Comparison of ENCODE assay signal across 14 cellular contexts in the genomic region with DNA sequence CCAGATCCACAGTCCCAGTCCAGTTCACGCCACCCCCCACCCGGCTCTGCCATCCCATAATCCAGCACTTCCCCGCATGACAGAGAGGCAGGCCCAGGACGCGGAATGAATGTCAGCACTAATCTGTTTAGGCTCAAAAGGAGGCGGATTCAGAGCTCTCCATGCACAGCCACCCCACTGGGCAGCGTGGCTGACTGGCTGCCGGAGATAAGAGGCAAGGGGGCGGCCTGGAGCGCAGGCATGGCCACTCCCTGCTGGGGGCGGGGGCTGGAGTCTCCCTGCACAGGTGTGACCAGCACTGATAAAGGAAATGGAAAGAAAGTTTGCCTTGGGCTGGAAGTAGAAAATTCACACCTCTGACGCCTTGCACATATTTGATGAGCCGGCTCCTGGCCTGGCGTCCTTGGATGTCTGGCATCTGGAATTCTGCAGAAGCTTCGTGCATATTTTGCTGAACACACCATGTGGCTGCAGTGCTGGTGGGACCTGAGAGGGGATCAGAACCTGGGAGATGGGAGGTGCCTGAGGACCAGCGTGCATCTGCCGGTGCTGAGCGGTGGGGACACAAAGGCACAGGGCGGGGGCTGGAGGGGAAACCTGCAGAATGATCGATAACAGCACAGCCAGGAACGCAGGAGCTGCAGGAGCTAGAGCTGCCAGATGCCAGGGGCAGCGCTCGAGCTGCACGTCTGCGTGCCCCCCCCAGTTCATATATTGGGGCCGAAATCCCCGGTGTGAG.
DNase-seq lines count a peak whose midpoint lies in the region; ATAC-seq and TF ChIP-seq lines count a peak whose summit lies in the region.
"Had no signal": no experiment of that assay in that cellular context is flagged by ENCODE, and none has a peak within 500 bp of the region (broad histone marks: within the 10 kb centered on the region; RNA-seq: fewer than 3 reads in every experiment).

No MANE protein-coding gene starts in this region.

- no peak overlapping the region for H3T11ph ChIP-seq in H9 (ENCODE audit: low read length)

- H2BK120ac ChIP-seq in H9 (ENCODE audit: low read depth, low read length, poor library complexity, severe bottlenecking) (no peak overlapping the region), trophoblast cell (ENCODE audit: insufficient read depth, low read length, poor library complexity) (no peak overlapping the region)

- H3K4me3 ChIP-seq in hepatocyte: no peak overlapping the region
- H3K4me3 ChIP-seq in trophoblast cell (ENCODE audit: low read depth, low read length): no peak overlapping the region
- H3K4me3 ChIP-seq: left ventricle myocardium inferior had no signal

- no CpG with 5 or more reads among the region's 27 CpGs for WGBS in H9 (ENCODE audit: extremely low coverage, insufficient read length, low lambda C conversion rate)
- 30% methylated on average over 27 of the region's 27 CpGs for WGBS in hepatocyte (ENCODE audit: low lambda C conversion rate, missing lambda C conversion rate)
- no CpG with 5 or more reads among the region's 27 CpGs for WGBS in trophoblast cell (ENCODE audit: extremely low coverage, insufficient coverage, insufficient read length)

- no peaks in the 10 kb centered on the region for H3K36me3 ChIP-seq in hepatocyte (replicated peaks; ENCODE audit: insufficient read depth, low read depth)
- no peaks in the 10 kb centered on the region for H3K36me3 ChIP-seq in trophoblast cell (ENCODE audit: control insufficient read depth in 1 of 2, insufficient read depth in 2 of 2, low read length in 2 of 2)
- H3K36me3 ChIP-seq: left ventricle myocardium inferior had no signal

- no peak overlapping the region for H3K9ac ChIP-seq in H9 (ENCODE audit: extremely low read depth, insufficient read length, low read length)
- no peak overlapping the region for H3K9ac ChIP-seq in trophoblast cell (ENCODE audit: low read length)

- H3K9me2 ChIP-seq in hepatocyte (replicated peaks; ENCODE audit: insufficient read depth): no peaks in the 10 kb centered on the region

- H3K27ac ChIP-seq in H9 (ENCODE audit: insufficient read length, low read depth, low read length): no peak overlapping the region
- no peak overlapping the region for H3K27ac ChIP-seq in hepatocyte
- H3K27ac ChIP-seq in trophoblast cell (ENCODE audit: low read depth, low read length): no peak overlapping the region
- H3K27ac ChIP-seq: left ventricle myocardium inferior had no signal

- no peak overlapping the region for H4K12ac ChIP-seq in trophoblast cell (ENCODE audit: low read depth, low read length)

- TF ChIP-seq CTCF in H9 (conservative IDR thresholded peaks at IDR 0.05) (no peak), hepatocyte (IDR thresholded peaks at IDR 0.05; ENCODE audit: poor library complexity) (no peak)

- H2AK5ac ChIP-seq in H9 (ENCODE audit: insufficient read length, low read length): no peak overlapping the region
- no peak overlapping the region for H2AK5ac ChIP-seq in trophoblast cell (ENCODE audit: low read length)

- no peaks in the 10 kb centered on the region; a peak in 1 of 5 replicates for H3K9me3 Mint-ChIP-seq in H9

- H2BK5ac ChIP-seq in H9 (ENCODE audit: insufficient read length, low read length) (no peak overlapping the region), trophoblast cell (ENCODE audit: low read depth, low read length, poor library complexity) (no peak overlapping the region)

- H3K18ac ChIP-seq in H9 (ENCODE audit: insufficient read length, low read depth, low read length): no peak overlapping the region
- no peak overlapping the region for H3K18ac ChIP-seq in trophoblast cell (ENCODE audit: low read length)

- H3K4ac ChIP-seq in H9 (ENCODE audit: low read depth, low read length) (no peak overlapping the region), trophoblast cell (ENCODE audit: low read depth, low read length) (no peak overlapping the region)

- no peak overlapping the region for H3K14ac ChIP-seq in H9 (ENCODE audit: insufficient read depth, low read length)
- no peak overlapping the region for H3K14ac ChIP-seq in trophoblast cell (ENCODE audit: low read length)

- H2BK20ac ChIP-seq in H9 (ENCODE audit: low read depth, low read length, poor library complexity, severe bottlenecking): no peak overlapping the region

- H3K4me2 ChIP-seq in H9 (ENCODE audit: insufficient read depth, insufficient read length, low read length) (no peak overlapping the region), hepatocyte (no peak overlapping the region), trophoblast cell (ENCODE audit: low read length) (no peak overlapping the region)

- no peaks in the 10 kb centered on the region for H4K20me1 ChIP-seq in H9 (ENCODE audit: control insufficient read depth, insufficient read depth, insufficient read length)
- no peaks in the 10 kb centered on the region for H4K20me1 ChIP-seq in hepatocyte (ENCODE audit: insufficient read depth, poor library complexity, severe bottlenecking)

- H4K8ac ChIP-seq in H9 (replicated peaks; ENCODE audit: insufficient read length, low read depth, low read length): no peak overlapping the region
- no peak overlapping the region for H4K8ac ChIP-seq in trophoblast cell (ENCODE audit: low read depth, low read length)

- peaks cover 2% of the 10 kb centered on the region for H3K27me3 Mint-ChIP-seq in H9 (ENCODE audit: low read depth)

- no peak overlapping the region for H4K91ac ChIP-seq in H9 (ENCODE audit: insufficient read length, low read depth, low read length)
- no peak overlapping the region for H4K91ac ChIP-seq in trophoblast cell (ENCODE audit: low read depth, low read length)

- H3K23me2 ChIP-seq in H9 (ENCODE audit: insufficient read length, low read depth, low read length, poor library complexity, severe bottlenecking): no peaks in the 10 kb centered on the region

- no peak for ATAC-seq in GM19452 (IDR thresholded peaks at IDR 0.05; ENCODE audit: unreplicated experiment)
- ATAC-seq: esophagus mucosa; naive thymus-derived CD4-positive, alpha-beta T cell had no signal

- no peak overlapping the region for H2AFZ ChIP-seq in H9 (ENCODE audit: low read length)
- no peak overlapping the region for H2AFZ ChIP-seq in hepatocyte
- H2AFZ ChIP-seq in trophoblast cell (ENCODE audit: insufficient read depth, low read length, poor library complexity): no peak overlapping the region

- no peak overlapping the region for H3K56ac ChIP-seq in H9 (ENCODE audit: insufficient read length, low read depth, low read length)

- no peaks in the 10 kb centered on the region for H3K9me3 ChIP-seq in H9 (ENCODE audit: control insufficient read depth, low read depth, low read length)
- H3K9me3 ChIP-seq in hepatocyte (ENCODE audit: low read depth): no peaks in the 10 kb centered on the region
- H3K9me3 ChIP-seq in trophoblast cell (ENCODE audit: insufficient read depth, low read depth, low read length): peaks cover 6% of the 10 kb centered on the region
- H3K9me3 ChIP-seq: left ventricle myocardium inferior had no signal

- DNase-seq in H9: peak; percentile 91
- peak; percentile 88 for DNase-seq in NCI-H82 (lab: John Stamatoyannopoulos, UW)
- DNase-seq in hepatocyte (ENCODE audit: low spot score): peak; percentile 84
- peak; percentile 30 to 54 for DNase-seq in trophoblast cell
- no peak for DNase-seq in AG20443 (ENCODE audit: low spot score)
- no peak for DNase-seq in stimulated activated CD4-positive, alpha-beta T cell treated with anti-CD3 and anti-CD28 coated beads, Interleukin-2, amount 100 ng/mL, for 48 hours
- DNase-seq: activated CD4-positive, CD25-positive, alpha-beta regulatory T cell treated with anti-CD3 and anti-CD28 coated beads, Interleukin-2, amount 50 U/mL, for 72 hours; left ventricle myocardium inferior; naive thymus-derived CD4-positive, alpha-beta T cell; NCI-H187 treated with DMSO at 0.1 percent for 48 hours; NCI-H774 had no signal

- H4K5ac ChIP-seq in H9 (ENCODE audit: insufficient read length, low read depth, low read length): no peak overlapping the region

- H3K27me3 ChIP-seq in H9 (ENCODE audit: insufficient read depth, low read length) (no peaks in the 10 kb centered on the region), hepatocyte (no peaks in the 10 kb centered on the region), trophoblast cell (ENCODE audit: insufficient read depth, low read length) (no peaks in the 10 kb centered on the region)

- peaks cover 39 to 53% of the 10 kb centered on the region in 2 experiments for H3K4me1 Mint-ChIP-seq in H9
- H3K4me1 Mint-ChIP-seq: B cell; naive thymus-derived CD4-positive, alpha-beta T cell had no signal

- H3K4me1 ChIP-seq in H9 (ENCODE audit: insufficient read depth, low read length) (peaks cover 6% of the 10 kb centered on the region; the same call in 1 of the 2 replicates), hepatocyte (ENCODE audit: insufficient read depth) (peaks cover 5% of the 10 kb centered on the region), trophoblast cell (ENCODE audit: control insufficient read depth in 1 of 2, insufficient read depth in 2 of 2, low read length in 2 of 2) (peaks cover 7 to 11% of the 10 kb centered on the region in 2 experiments)
- H3K4me1 ChIP-seq: left ventricle myocardium inferior had no signal

- H3K23ac ChIP-seq in H9 (ENCODE audit: insufficient read length, low read depth, low read length) (no peak overlapping the region), trophoblast cell (ENCODE audit: low read length) (no peak overlapping the region)

- H3K36me3 Mint-ChIP-seq in H9 (ENCODE audit: insufficient read depth in 1 of 3, low read depth in 3 of 3): peaks cover 0 to 4% (median 2%) of the 10 kb centered on the region in 3 experiments; a peak in 2 of 7 replicates
- H3K36me3 Mint-ChIP-seq: naive thymus-derived CD4-positive, alpha-beta T cell had no signal

- H2BK12ac ChIP-seq in H9 (ENCODE audit: insufficient read length, low read depth, low read length) (no peak overlapping the region), trophoblast cell (ENCODE audit: low read length) (no peak overlapping the region)

- peak overlapping the region; percentile 37 to 46; a peak in 3 of 5 replicates for H3K4me3 Mint-ChIP-seq in H9
- H3K4me3 Mint-ChIP-seq: B cell; naive thymus-derived CD4-positive, alpha-beta T cell had no signal

- H3K27ac Mint-ChIP-seq in H9: peak overlapping the region; percentile 44 to 62 (median 50); a peak in 4 of 7 replicates
- H3K27ac Mint-ChIP-seq: B cell; naive thymus-derived CD4-positive, alpha-beta T cell had no signal

- H3K79me1 ChIP-seq in H9 (ENCODE audit: insufficient read depth, low read depth, low read length, poor library complexity, severe bottlenecking) (no peaks in the 10 kb centered on the region), trophoblast cell (ENCODE audit: low read length) (no peaks in the 10 kb centered on the region)

- no peak overlapping the region for H2BK15ac ChIP-seq in H9 (ENCODE audit: low read depth, low read length)

- H3K79me2 ChIP-seq in H9 (ENCODE audit: insufficient read depth, low read length) (no peaks in the 10 kb centered on the region), hepatocyte (no peaks in the 10 kb centered on the region), trophoblast cell (ENCODE audit: control insufficient read depth, insufficient read depth, low read length, poor library complexity) (no peaks in the 10 kb centered on the region)

Comparison
In these comparisons a context has a peak if more than half of its experiments do, and no peak if none do; other contexts are left out.
1. DNase-seq: peak in H9 (single experiment), NCI-H82 (single experiment), hepatocyte (single experiment) and trophoblast cell (2 of 2); none in AG20443 (single experiment) and stimulated activated CD4-positive, alpha-beta T cell treated with anti-CD3 and anti-CD28 coated beads, Interleukin-2, amount 100 ng/mL, for 48 hours (0 of 2).